ENCODE assay signal across 24 cellular contexts in the genomic region with DNA sequence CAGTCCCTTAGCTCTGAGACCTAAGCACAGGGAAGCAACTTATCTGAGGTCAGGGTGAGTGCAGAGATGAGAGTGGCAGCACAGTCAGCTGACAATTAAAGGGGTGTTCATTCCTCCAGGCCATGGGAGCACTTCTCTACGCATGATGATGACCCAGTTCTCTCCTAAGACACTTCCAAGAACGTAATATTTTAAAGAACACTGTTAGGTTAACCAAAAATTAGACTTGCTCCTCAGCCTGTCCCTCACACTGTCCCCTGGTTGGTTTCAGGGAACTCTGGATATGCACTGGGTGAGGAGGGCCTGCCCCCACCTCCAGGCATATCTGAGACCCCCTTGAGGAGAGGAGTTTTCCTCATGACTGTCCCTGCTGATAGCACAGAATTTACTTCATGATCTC.
DNase-seq lines count a peak whose midpoint lies in the region; ATAC-seq and TF ChIP-seq lines count a peak whose summit lies in the region.
"Had no signal": no experiment of that assay in that cellular context is flagged by ENCODE, and none has a peak within 500 bp of the region (broad histone marks: within the 10 kb centered on the region; RNA-seq: fewer than 3 reads in every experiment).

No MANE protein-coding gene starts in this region.

- H3K4ac ChIP-seq in neuronal stem cell (ENCODE audit: low read length) = no peak overlapping the region

- TF ChIP-seq EP300 in esophagus muscularis mucosa (IDR thresholded peaks at IDR 0.05) (no peak), stomach (IDR thresholded peaks at IDR 0.05) (no peak)

- intact Hi-C loops in activated CD8-positive, alpha-beta T cell treated with anti-CD3 and anti-CD28 coated beads for 36 hours (cut with micrococcal nuclease) = no loop called here
- intact Hi-C loops in esophagus muscularis mucosa (cut with DNase I) (no loop called here), vagina (cut with DNase I) (no loop called here), stomach (cut with DNase I; ENCODE audit: low total_unique reads) (no loop called here)

- WGBS in esophagus muscularis mucosa = 88% methylated on average over 2 of the region's 2 CpGs
- no CpG with 5 or more reads among the region's 2 CpGs for WGBS in neuronal stem cell (ENCODE audit: extremely low coverage in 2 of 2, insufficient read length in 2 of 2, insufficient replicate concordance in 1 of 2), 2 donors
- WGBS in stomach, 5 donors = 72 to 96% (median 84%) methylated on average over 2 of the region's 2 CpGs

- H3K27ac ChIP-seq in esophagus muscularis mucosa (replicated peaks in 1 of 4) = no peak overlapping the region
- H3K27ac ChIP-seq in vagina = no peak overlapping the region
- H3K27ac ChIP-seq in neuronal stem cell (replicated peaks; ENCODE audit: low read length) = no peak overlapping the region
- no peak overlapping the region for H3K27ac ChIP-seq in stomach
- H3K27ac ChIP-seq: 22Rv1, BLaER1 had no signal

- H3K4me1 ChIP-seq in esophagus muscularis mucosa (no peaks in the 10 kb centered on the region), vagina (no peaks in the 10 kb centered on the region), neuronal stem cell (ENCODE audit: control insufficient read depth in 2 of 2, insufficient read depth in 1 of 2, low read depth in 1 of 2, low read length in 2 of 2) (peaks cover 0 to 5% of the 10 kb centered on the region in 2 donors), stomach (no peaks in the 10 kb centered on the region)
- H3K4me1 ChIP-seq: BLaER1 had no signal

- TF ChIP-seq CTCF in activated CD8-positive, alpha-beta T cell treated with anti-CD3 and anti-CD28 coated beads for 36 hours (IDR thresholded peaks at IDR 0.05) = no peak
- no peak for TF ChIP-seq CTCF in esophagus muscularis mucosa (IDR thresholded peaks at IDR 0.05)
- no peak for TF ChIP-seq CTCF in vagina (IDR thresholded peaks at IDR 0.05)
- no peak for TF ChIP-seq CTCF in stomach (IDR thresholded peaks at IDR 0.05)

- H4K8ac ChIP-seq in neuronal stem cell (ENCODE audit: low read depth, low read length) = no peak overlapping the region

- POLR2A ChIA-PET in activated CD8-positive, alpha-beta T cell treated with anti-CD3 and anti-CD28 coated beads, Interleukin-2, amount 10 ng/mL, durations not matched to agents 7 days and 5 days (lab: Charles Lee) = no interaction called here
- POLR2A ChIA-PET in activated CD8-positive, alpha-beta T cell treated with anti-CD3 and anti-CD28 coated beads for 36 hours (lab: Charles Lee) = no interaction called here

- H3K4me3 ChIP-seq in esophagus muscularis mucosa = no peak overlapping the region
- H3K4me3 ChIP-seq in vagina = no peak overlapping the region
- no peak overlapping the region for H3K4me3 ChIP-seq in neuronal stem cell (ENCODE audit: low read length in 2 of 2)
- H3K4me3 ChIP-seq in stomach = no peak overlapping the region
- H3K4me3 ChIP-seq: BLaER1 had no signal

- peaks cover 7% of the 10 kb centered on the region for H3K4me1 Mint-ChIP-seq in activated CD8-positive, alpha-beta T cell treated with anti-CD3 and anti-CD28 coated beads, Interleukin-2, amount 10 ng/mL, durations not matched to agents 7 days and 5 days (ENCODE audit: low read depth)
- peaks cover 12% of the 10 kb centered on the region for H3K4me1 Mint-ChIP-seq in activated CD8-positive, alpha-beta T cell treated with anti-CD3 and anti-CD28 coated beads for 36 hours (ENCODE audit: low read depth)

- H2AFZ ChIP-seq in neuronal stem cell (ENCODE audit: low read length) = no peak overlapping the region

- H3K9me3 ChIP-seq in esophagus muscularis mucosa (no peaks in the 10 kb centered on the region), vagina (no peaks in the 10 kb centered on the region), neuronal stem cell (replicated peaks in 1 of 2; ENCODE audit: control insufficient read depth in 2 of 2, insufficient read depth in 1 of 2, low read depth in 1 of 2, low read length in 2 of 2) (no peaks in the 10 kb centered on the region), stomach (no peaks in the 10 kb centered on the region)
- H3K9me3 ChIP-seq: BLaER1, SK-N-SH had no signal

- H3K4me3 Mint-ChIP-seq in activated CD8-positive, alpha-beta T cell treated with anti-CD3 and anti-CD28 coated beads, Interleukin-2, amount 10 ng/mL, durations not matched to agents 7 days and 5 days = no peak overlapping the region
- H3K4me3 Mint-ChIP-seq in activated CD8-positive, alpha-beta T cell treated with anti-CD3 and anti-CD28 coated beads for 36 hours = no peak overlapping the region
- H3K4me3 Mint-ChIP-seq: CD4-positive, alpha-beta T cell; IgD-negative memory B cell had no signal

- H3K27me3 Mint-ChIP-seq in activated CD8-positive, alpha-beta T cell treated with anti-CD3 and anti-CD28 coated beads, Interleukin-2, amount 10 ng/mL, durations not matched to agents 7 days and 5 days (ENCODE audit: low read depth) = no peaks in the 10 kb centered on the region
- no peaks in the 10 kb centered on the region for H3K27me3 Mint-ChIP-seq in activated CD8-positive, alpha-beta T cell treated with anti-CD3 and anti-CD28 coated beads for 36 hours
- H3K27me3 Mint-ChIP-seq: CD4-positive, alpha-beta T cell had no signal

- no peak overlapping the region for H3K4me2 ChIP-seq in neuronal stem cell (ENCODE audit: insufficient read depth, low read length, poor library complexity, severe bottlenecking)
- H3K4me2 ChIP-seq: BLaER1, SK-N-SH had no signal

- TF ChIP-seq POLR2A in esophagus muscularis mucosa (IDR thresholded peaks at IDR 0.05; ENCODE audit: low read depth) (no peak), vagina (IDR thresholded peaks at IDR 0.05) (no peak), stomach (IDR thresholded peaks at IDR 0.05) (no peak)

- H2AK5ac ChIP-seq in neuronal stem cell (ENCODE audit: low read depth, low read length) = no peak overlapping the region

- H3K36me3 ChIP-seq in esophagus muscularis mucosa (no peaks in the 10 kb centered on the region), vagina (no peaks in the 10 kb centered on the region), neuronal stem cell (replicated peaks in 1 of 2; ENCODE audit: control insufficient read depth in 2 of 2, insufficient read depth in 2 of 2, low read length in 2 of 2) (no peaks in the 10 kb centered on the region), stomach (no peaks in the 10 kb centered on the region)
- H3K36me3 ChIP-seq: BLaER1 had no signal

- H2BK5ac ChIP-seq in neuronal stem cell (ENCODE audit: low read length) = no peak overlapping the region

- no peak for ATAC-seq in activated CD8-positive, alpha-beta T cell treated with anti-CD3 and anti-CD28 coated beads, Interleukin-2, amount 10 ng/mL, durations not matched to agents 7 days and 5 days
- no peak for ATAC-seq in activated CD8-positive, alpha-beta T cell treated with anti-CD3 and anti-CD28 coated beads for 36 hours
- peak; percentile 13 for ATAC-seq in HG02798 (IDR thresholded peaks at IDR 0.05; ENCODE audit: poor library complexity, unreplicated experiment)
- ATAC-seq: Panc1 had no signal

- no peaks in the 10 kb centered on the region for H3K36me3 Mint-ChIP-seq in activated CD8-positive, alpha-beta T cell treated with anti-CD3 and anti-CD28 coated beads, Interleukin-2, amount 10 ng/mL, durations not matched to agents 7 days and 5 days (ENCODE audit: low read depth)
- no peaks in the 10 kb centered on the region for H3K36me3 Mint-ChIP-seq in activated CD8-positive, alpha-beta T cell treated with anti-CD3 and anti-CD28 coated beads for 36 hours (ENCODE audit: low read depth)
- H3K36me3 Mint-ChIP-seq: IgD-negative memory B cell had no signal

- H3K9ac ChIP-seq in neuronal stem cell (ENCODE audit: low read depth, low read length, poor library complexity) = no peak overlapping the region
- H3K9ac ChIP-seq: BLaER1, SK-N-SH had no signal

- peak; percentile 6 for DNase-seq in activated CD8-positive, alpha-beta T cell treated with anti-CD3 and anti-CD28 coated beads, Interleukin-2, amount 10 ng/mL, durations not matched to agents 7 days and 5 days
- DNase-seq in activated CD8-positive, alpha-beta T cell treated with anti-CD3 and anti-CD28 coated beads for 36 hours = no peak
- peak; percentile 80 for DNase-seq in esophagus muscularis mucosa (ENCODE audit: extremely low spot score)
- peak; percentile 32 to 52 for DNase-seq in vagina (ENCODE audit: extremely low spot score in 2 of 2)
- DNase-seq in neuronal stem cell (ENCODE audit: low spot score) = no peak
- no peak for DNase-seq in NCI-H226
- DNase-seq in stomach = no peak
- DNase-seq: ACHN; CD4-positive, alpha-beta T cell; COR-L47; DMS79; MV-4-11; NCI-H1105 treated with DMSO at 0.1 percent for 48 hours; NCI-H2081; NCI-H2171; NCI-H524 treated with DMSO at 0.1 percent for 48 hours; NCI-H82; SIG-M5; SK-N-SH had no signal

- H3K27ac Mint-ChIP-seq in activated CD8-positive, alpha-beta T cell treated with anti-CD3 and anti-CD28 coated beads, Interleukin-2, amount 10 ng/mL, durations not matched to agents 7 days and 5 days = no peak overlapping the region
- H3K27ac Mint-ChIP-seq in activated CD8-positive, alpha-beta T cell treated with anti-CD3 and anti-CD28 coated beads for 36 hours = no peak overlapping the region
- H3K27ac Mint-ChIP-seq: CD4-positive, alpha-beta T cell; IgD-negative memory B cell had no signal

- H3K9me3 Mint-ChIP-seq in activated CD8-positive, alpha-beta T cell treated with anti-CD3 and anti-CD28 coated beads, Interleukin-2, amount 10 ng/mL, durations not matched to agents 7 days and 5 days (ENCODE audit: insufficient read depth) = no peaks in the 10 kb centered on the region
- no peaks in the 10 kb centered on the region for H3K9me3 Mint-ChIP-seq in activated CD8-positive, alpha-beta T cell treated with anti-CD3 and anti-CD28 coated beads for 36 hours
- H3K9me3 Mint-ChIP-seq: CD4-positive, alpha-beta T cell had no signal

- H2BK15ac ChIP-seq in neuronal stem cell (ENCODE audit: low read length) = no peak overlapping the region

- H3K23ac ChIP-seq in neuronal stem cell (ENCODE audit: low read depth, low read length, poor library complexity) = no peak overlapping the region

- no peak overlapping the region for H2BK12ac ChIP-seq in neuronal stem cell (ENCODE audit: low read length)

- H3K18ac ChIP-seq in neuronal stem cell (ENCODE audit: low read length) = no peak overlapping the region

- H4K91ac ChIP-seq in neuronal stem cell (ENCODE audit: low read depth, low read length, poor library complexity) = no peak overlapping the region

- H3K79me1 ChIP-seq in neuronal stem cell (ENCODE audit: low read depth, low read length) = no peaks in the 10 kb centered on the region

- no peaks in the 10 kb centered on the region for H3K27me3 ChIP-seq in esophagus muscularis mucosa
- H3K27me3 ChIP-seq in vagina = no peaks in the 10 kb centered on the region
- no peaks in the 10 kb centered on the region for H3K27me3 ChIP-seq in neuronal stem cell (ENCODE audit: control insufficient read depth in 3 of 3, insufficient read depth in 3 of 3, low read depth in 1 of 3, low read length in 3 of 3)
- H3K27me3 ChIP-seq in stomach = no peaks in the 10 kb centered on the region
- H3K27me3 ChIP-seq: BLaER1 had no signal

- no peak overlapping the region for H2BK120ac ChIP-seq in neuronal stem cell (ENCODE audit: low read depth, low read length)

- CTCF ChIA-PET in activated CD8-positive, alpha-beta T cell treated with anti-CD3 and anti-CD28 coated beads, Interleukin-2, amount 10 ng/mL, durations not matched to agents 7 days and 5 days (lab: Charles Lee) = interaction anchor here (0.6 kb wide), 1 partner anchor 724 kb away, joined by 3 read pairs; no protein-coding TSS in a partner anchor
- CTCF ChIA-PET in activated CD8-positive, alpha-beta T cell treated with anti-CD3 and anti-CD28 coated beads for 36 hours (lab: Charles Lee) = no interaction called here

- H3K14ac ChIP-seq in neuronal stem cell (ENCODE audit: low read length) = no peak overlapping the region

Comparison
In these comparisons a context has a peak if more than half of its experiments do, and no peak if none do; other contexts are left out.
1. DNase-seq: peak in activated CD8-positive, alpha-beta T cell treated with anti-CD3 and anti-CD28 coated beads, Interleukin-2, amount 10 ng/mL, durations not matched to agents 7 days and 5 days (single experiment), esophagus muscularis mucosa (single experiment) and vagina (2 of 2); none in activated CD8-positive, alpha-beta T cell treated with anti-CD3 and anti-CD28 coated beads for 36 hours (single experiment), neuronal stem cell (single experiment), NCI-H226 (single experiment) and stomach (single experiment).